10 cellular contexts compared by ENCODE assay signal in genomic region chr5:68033961-68034581, GRCh38.
DNase-seq lines count a peak whose midpoint lies in the region; ATAC-seq and TF ChIP-seq lines count a peak whose summit lies in the region.
"Had no signal": no experiment of that assay in that cellular context is flagged by ENCODE, and none has a peak within 500 bp of the region (broad histone marks: within the 10 kb centered on the region; RNA-seq: fewer than 3 reads in every experiment).

No MANE protein-coding gene starts in this region.

- intact Hi-C loops in left colon (cut with DNase I, micrococcal nuclease), result no loop called here
- intact Hi-C loops in transverse colon (cut with DNase I; ENCODE audit: low total_unique reads), result no loop called here
- intact Hi-C loops in natural killer cell (cut with micrococcal nuclease), result no loop called here

- DNase-seq in M059J (ENCODE audit: low read depth) (peak; percentile 23), dedifferentiated amniotic fluid mesenchymal stem cell (ENCODE audit: extremely low spot score) (peak; percentile 42), left colon (peak; percentile 57 to 65), transverse colon (peak; percentile 54), NCI-H2081 (lab: John Stamatoyannopoulos, UW) (no peak), natural killer cell (no peak)
- DNase-seq: immature natural killer cell; NCI-H524; stimulated activated naive CD8-positive, alpha-beta T cell treated with anti-CD3 and anti-CD28 coated beads, Interleukin-15, amount 100 ng/mL, for 72 hours had no signal

- peaks cover 8 to 13% (median 12%) of the 10 kb centered on the region in 4 donors for H3K4me1 ChIP-seq in transverse colon

- no peaks in the 10 kb centered on the region for H3K36me3 ChIP-seq in transverse colon

- 80 to 94% methylated on average over 2 to 4 of the region's 4 CpGs for WGBS in transverse colon (ENCODE audit: low coverage in 1 of 2), 2 donors

- TF ChIP-seq EP300 in transverse colon (IDR thresholded peaks at IDR 0.05; ENCODE audit: low read depth), result no peak

- no peaks in the 10 kb centered on the region for H3K36me3 Mint-ChIP-seq in natural killer cell
- H3K36me3 Mint-ChIP-seq: immature natural killer cell had no signal

- no peak overlapping the region for H3K27ac Mint-ChIP-seq in natural killer cell
- H3K27ac Mint-ChIP-seq: immature natural killer cell; stimulated activated naive CD8-positive, alpha-beta T cell treated with anti-CD3 and anti-CD28 coated beads, Interleukin-15, amount 100 ng/mL, for 72 hours had no signal

- no peak overlapping the region for H3K27ac ChIP-seq in transverse colon

- no peaks in the 10 kb centered on the region for H3K27me3 ChIP-seq in transverse colon

- in situ Hi-C loops in transverse colon (cut with MboI; ENCODE audit: low pct_ligation_motif_present in 1 of 4, low pct_unique_long_range_greater_than_20kb in 1 of 4, low sequenced_read_pairs in 3 of 4), result no loop called here

- TF ChIP-seq CTCF in transverse colon (IDR thresholded peaks at IDR 0.05) (no peak), natural killer cell (IDR thresholded peaks at IDR 0.05) (no peak)

- H3K9me3 ChIP-seq in transverse colon, result no peaks in the 10 kb centered on the region

- H3K4me3 Mint-ChIP-seq in natural killer cell, result no peak overlapping the region
- H3K4me3 Mint-ChIP-seq: immature natural killer cell; stimulated activated naive CD8-positive, alpha-beta T cell treated with anti-CD3 and anti-CD28 coated beads, Interleukin-15, amount 100 ng/mL, for 72 hours had no signal

- no peak overlapping the region for H3K4me3 ChIP-seq in transverse colon

- ATAC-seq in left colon, result peak; percentile 81
- ATAC-seq in natural killer cell, result no peak
- ATAC-seq in GM21576 (IDR thresholded peaks at IDR 0.05; ENCODE audit: unreplicated experiment), result no peak
- ATAC-seq: stimulated activated naive CD8-positive, alpha-beta T cell treated with anti-CD3 and anti-CD28 coated beads, Interleukin-15, amount 100 ng/mL, for 72 hours had no signal

- H3K9me3 Mint-ChIP-seq in natural killer cell, result no peaks in the 10 kb centered on the region
- H3K9me3 Mint-ChIP-seq: immature natural killer cell; stimulated activated naive CD8-positive, alpha-beta T cell treated with anti-CD3 and anti-CD28 coated beads, Interleukin-15, amount 100 ng/mL, for 72 hours had no signal

- peaks cover 5 to 8% of the 10 kb centered on the region in 2 donors for H3K27me3 Mint-ChIP-seq in natural killer cell (ENCODE audit: low read depth in 2 of 2)
- H3K27me3 Mint-ChIP-seq: stimulated activated naive CD8-positive, alpha-beta T cell treated with anti-CD3 and anti-CD28 coated beads, Interleukin-15, amount 100 ng/mL, for 72 hours had no signal

- H3K4me1 Mint-ChIP-seq in natural killer cell, result peaks cover 0 to 6% of the 10 kb centered on the region in 2 donors
- H3K4me1 Mint-ChIP-seq: stimulated activated naive CD8-positive, alpha-beta T cell treated with anti-CD3 and anti-CD28 coated beads, Interleukin-15, amount 100 ng/mL, for 72 hours had no signal

- no peak for TF ChIP-seq POLR2A in transverse colon (IDR thresholded peaks at IDR 0.05)

Comparison
In these comparisons a context has a peak if more than half of its experiments do, and no peak if none do; other contexts are left out.
1. DNase-seq: peak in M059J (single experiment), dedifferentiated amniotic fluid mesenchymal stem cell (single experiment), left colon (2 of 2) and transverse colon (single experiment); none in NCI-H2081 (0 of 2) and natural killer cell (single experiment).